In the genomic region with DNA sequence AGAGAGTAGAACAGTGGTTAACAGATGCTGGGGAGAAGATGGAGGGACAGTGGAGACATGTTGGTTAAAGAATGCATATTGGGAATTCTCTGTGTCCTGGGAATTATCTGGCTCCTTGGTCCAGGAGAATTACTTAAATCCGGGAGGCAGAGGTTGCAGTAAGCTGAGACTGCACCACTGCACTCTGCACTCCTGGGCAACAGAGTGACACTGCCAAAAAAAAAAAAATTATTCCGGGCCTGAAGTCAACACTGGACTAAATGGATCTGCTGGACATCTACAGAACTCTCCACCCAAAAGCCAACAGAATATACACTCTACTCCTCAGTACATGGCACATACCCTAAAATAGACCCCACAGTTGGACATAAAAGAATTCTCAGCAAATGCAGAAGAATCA, we compare ENCODE assay signal across 29 cellular contexts.
"Had no signal": no experiment of that assay in that cellular context is flagged by ENCODE, and none has a peak within 500 bp of the region (broad histone marks: within the 10 kb centered on the region; RNA-seq: fewer than 3 reads in every experiment).

No MANE protein-coding gene starts in this region.

- H3K36me3 Mint-ChIP-seq: stimulated activated effector memory CD8-positive, alpha-beta T cell treated with anti-CD3 and anti-CD28 coated beads, Interleukin-12 subunit alpha, Interleukin-12 subunit beta, amount 100 ng/mL, for 72 hours; stimulated activated memory B cell treated with anti-CD40 and anti-IgM and Interleukin-4, amounts not matched to agents 10 μg/mL and 1 μg/mL and 100 μg/mL, for 72 hours; stimulated activated naive B cell treated with anti-CD40 and anti-IgM and Interleukin-4, amounts not matched to agents 10 μg/mL and 1 μg/mL and 100 μg/mL, for 72 hours; type B pancreatic cell had no signal

- H3K27ac ChIP-seq: stomach, suprapubic skin, testis, thoracic aorta, thyroid gland, tibial artery, tibial nerve, transverse colon, upper lobe of left lung, upper lobe of right lung, uterus, vagina had no signal

- H3K4me1 Mint-ChIP-seq: stimulated activated effector memory CD8-positive, alpha-beta T cell treated with anti-CD3 and anti-CD28 coated beads, Interleukin-12 subunit alpha, Interleukin-12 subunit beta, amount 100 ng/mL, for 72 hours; stimulated activated memory B cell treated with anti-CD40 and anti-IgM and Interleukin-4, amounts not matched to agents 10 μg/mL and 1 μg/mL and 100 μg/mL, for 72 hours; stimulated activated naive B cell treated with anti-CD40 and anti-IgM and Interleukin-4, amounts not matched to agents 10 μg/mL and 1 μg/mL and 100 μg/mL, for 72 hours; stimulated activated naive CD8-positive, alpha-beta T cell treated with anti-CD3 and anti-CD28 coated beads, Interleukin-15, amount 100 ng/mL, for 72 hours had no signal

- ATAC-seq: stimulated activated effector memory CD8-positive, alpha-beta T cell treated with anti-CD3 and anti-CD28 coated beads, Interleukin-12 subunit alpha, Interleukin-12 subunit beta, amount 100 ng/mL, for 72 hours; stimulated activated memory B cell treated with anti-CD40 and anti-IgM and Interleukin-4, amounts not matched to agents 10 μg/mL and 1 μg/mL and 100 μg/mL, for 72 hours; stimulated activated naive B cell treated with anti-CD40 and anti-IgM and Interleukin-4, amounts not matched to agents 10 μg/mL and 1 μg/mL and 100 μg/mL, for 72 hours; stimulated activated naive CD8-positive, alpha-beta T cell treated with anti-CD3 and anti-CD28 coated beads, Interleukin-15, amount 100 ng/mL, for 72 hours; stimulated activated naive CD8-positive, alpha-beta T cell treated with anti-CD3 and anti-CD28 coated beads, Interleukin-15, Interleukin-2, amounts not matched to agents 100 U/mL and 50 U/mL, for 24 hours; upper lobe of right lung had no signal

- H3K4me1 ChIP-seq: stomach, suprapubic skin, testis, thyroid gland, tibial artery, tibial nerve, transverse colon, upper lobe of left lung, upper lobe of right lung, uterus, vagina had no signal

- H3K9me3 Mint-ChIP-seq: stimulated activated naive CD8-positive, alpha-beta T cell treated with anti-CD3 and anti-CD28 coated beads, Interleukin-15, Interleukin-2, amounts not matched to agents 100 ng/mL and 50 ng/mL, for 24 hours; type B pancreatic cell had no signal

- H3K27ac Mint-ChIP-seq: stimulated activated effector memory CD8-positive, alpha-beta T cell treated with anti-CD3 and anti-CD28 coated beads, Interleukin-12 subunit alpha, Interleukin-12 subunit beta, amount 100 ng/mL, for 72 hours; stimulated activated memory B cell treated with anti-CD40 and anti-IgM and Interleukin-4, amounts not matched to agents 10 μg/mL and 1 μg/mL and 100 μg/mL, for 72 hours; stimulated activated naive B cell treated with anti-CD40 and anti-IgM and Interleukin-4, amounts not matched to agents 10 μg/mL and 1 μg/mL and 100 μg/mL, for 72 hours; stimulated activated naive CD8-positive, alpha-beta T cell treated with anti-CD3 and anti-CD28 coated beads, Interleukin-15, amount 100 ng/mL, for 72 hours; stimulated activated naive CD8-positive, alpha-beta T cell treated with anti-CD3 and anti-CD28 coated beads, Interleukin-15, Interleukin-2, amounts not matched to agents 100 ng/mL and 50 ng/mL, for 24 hours; type B pancreatic cell had no signal

- H3K27me3 ChIP-seq: stomach, suprapubic skin, testis, thyroid gland, tibial artery, tibial nerve, transverse colon, upper lobe of left lung, upper lobe of right lung, uterus, vagina had no signal

- DNase-seq: stimulated activated CD4-positive, alpha-beta T cell treated with anti-CD3 and anti-CD28 coated beads, Interleukin-2, amount 100 ng/mL, for 48 hours; stimulated activated CD4-positive, alpha-beta T cell treated with anti-CD3 and anti-CD28 coated beads, Interleukin-4, amount 100 ng/mL, for 1 hour; stimulated activated CD4-positive, alpha-beta T cell treated with anti-CD3 and anti-CD28 coated beads, Interleukin-4, amount 100 ng/mL, for 24 hours; stimulated activated CD4-positive, alpha-beta T cell treated with anti-CD3 and anti-CD28 coated beads, Interleukin-4, amount 100 ng/mL, for 4 hours; stimulated activated CD8-positive, alpha-beta memory T cell treated with anti-CD3 and anti-CD28 coated beads, Interleukin-4, amount 100 ng/mL, for 48 hours; stimulated activated naive B cell treated with anti-CD40 and anti-IgM and Interleukin-4, amounts not matched to agents 10 μg/mL and 1 μg/mL and 100 μg/mL, for 72 hours; stimulated activated naive CD4-positive, alpha-beta T cell; stimulated activated naive CD4-positive, alpha-beta T cell treated with Interleukin-2 at 50 U/mL for 16 hours; stimulated activated naive CD8-positive, alpha-beta T cell treated with anti-CD3 and anti-CD28 coated beads, Interleukin-15, amount 100 ng/mL, for 72 hours; stimulated activated naive CD8-positive, alpha-beta T cell treated with anti-CD3 and anti-CD28 coated beads, Interleukin-15, Interleukin-2, amounts not matched to agents 100 U/mL and 50 U/mL, for 24 hours; stomach; substantia nigra; testis; thyroid gland; tibial artery; transverse colon; trophoblast cell; upper lobe of left lung; upper lobe of right lung; uterus had no signal

- H3K4me3 ChIP-seq: stomach, suprapubic skin, testis, thoracic aorta, thyroid gland, tibial artery, tibial nerve, transverse colon, upper lobe of left lung, upper lobe of right lung, uterus, vagina had no signal

- H3K4me3 Mint-ChIP-seq: stimulated activated effector memory CD8-positive, alpha-beta T cell treated with anti-CD3 and anti-CD28 coated beads, Interleukin-12 subunit alpha, Interleukin-12 subunit beta, amount 100 ng/mL, for 72 hours; stimulated activated memory B cell treated with anti-CD40 and anti-IgM and Interleukin-4, amounts not matched to agents 10 μg/mL and 1 μg/mL and 100 μg/mL, for 72 hours; stimulated activated naive B cell treated with anti-CD40 and anti-IgM and Interleukin-4, amounts not matched to agents 10 μg/mL and 1 μg/mL and 100 μg/mL, for 72 hours; stimulated activated naive CD8-positive, alpha-beta T cell treated with anti-CD3 and anti-CD28 coated beads, Interleukin-15, amount 100 ng/mL, for 72 hours; stimulated activated naive CD8-positive, alpha-beta T cell treated with anti-CD3 and anti-CD28 coated beads, Interleukin-15, Interleukin-2, amounts not matched to agents 100 ng/mL and 50 ng/mL, for 24 hours; type B pancreatic cell had no signal

- H3K9me3 ChIP-seq: suprapubic skin, testis, thoracic aorta, thyroid gland, tibial artery, tibial nerve, transverse colon, upper lobe of left lung, upper lobe of right lung, uterus, vagina had no signal

- H3K27me3 Mint-ChIP-seq: stimulated activated memory B cell treated with anti-CD40 and anti-IgM and Interleukin-4, amounts not matched to agents 10 μg/mL and 1 μg/mL and 100 μg/mL, for 72 hours; stimulated activated naive B cell treated with anti-CD40 and anti-IgM and Interleukin-4, amounts not matched to agents 10 μg/mL and 1 μg/mL and 100 μg/mL, for 72 hours; stimulated activated naive CD8-positive, alpha-beta T cell treated with anti-CD3 and anti-CD28 coated beads, Interleukin-15, amount 100 ng/mL, for 72 hours; stimulated activated naive CD8-positive, alpha-beta T cell treated with anti-CD3 and anti-CD28 coated beads, Interleukin-15, Interleukin-2, amounts not matched to agents 100 ng/mL and 50 ng/mL, for 24 hours; type B pancreatic cell had no signal

- FAIRE-seq: urothelium cell line had no signal

- H3K36me3 ChIP-seq: stomach, suprapubic skin, thoracic aorta, thyroid gland, tibial artery, tibial nerve, transverse colon, upper lobe of left lung, upper lobe of right lung, uterus, vagina had no signal
